ENCODE assay signal across 10 cellular contexts in the genomic region with DNA sequence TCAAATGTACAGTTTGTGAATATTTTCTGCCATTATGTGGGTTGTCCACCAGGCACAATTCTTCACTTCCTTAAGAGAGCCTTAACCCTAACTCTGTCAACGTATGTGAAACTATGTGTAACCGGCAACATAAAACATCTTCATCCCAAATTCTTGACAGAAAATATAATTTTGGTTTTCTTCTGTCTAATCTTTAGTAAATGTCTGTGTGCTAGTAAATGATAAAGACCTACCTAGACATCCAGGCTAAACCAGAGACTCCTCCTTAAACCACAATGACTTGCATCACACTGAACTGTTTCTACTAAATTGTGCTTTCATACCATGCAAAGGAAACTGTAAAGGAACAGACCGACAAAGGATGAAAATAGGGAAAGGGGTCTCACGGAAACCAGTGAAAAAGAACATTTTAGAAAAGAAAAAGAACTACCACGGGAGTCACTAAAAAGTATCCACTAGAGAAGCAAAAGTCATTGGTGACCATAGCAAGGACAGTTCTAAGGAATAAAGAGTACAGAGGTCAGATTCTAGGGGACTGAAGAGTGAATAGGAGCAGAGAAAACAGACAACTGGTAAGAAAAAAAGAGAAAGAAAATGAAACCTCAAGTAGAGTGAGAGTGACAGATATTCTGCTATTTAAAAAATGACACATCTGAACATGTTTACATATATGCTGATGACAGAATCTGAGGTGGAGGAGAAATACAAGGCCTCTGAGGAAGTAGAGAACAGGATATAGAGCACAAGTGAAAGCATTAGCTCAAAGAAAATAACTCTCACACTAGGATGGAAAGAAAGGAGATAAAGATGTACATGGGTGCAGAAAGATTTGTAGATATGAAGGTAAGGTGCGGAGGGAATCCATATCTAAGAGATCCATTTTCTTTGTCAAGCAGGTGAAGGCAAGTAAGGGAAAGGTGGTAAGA. TPM values are rescaled to one million over a fixed set of nuclear protein-coding genes. Genes with fewer than 3 reads are reported as not detected.
DNase-seq lines count a peak whose midpoint lies in the region; ATAC-seq and FAIRE-seq lines count a peak whose summit lies in the region.
"Had no signal": no experiment of that assay in that cellular context is flagged by ENCODE, and none has a peak within 500 bp of the region (broad histone marks: within the 10 kb centered on the region; RNA-seq: fewer than 3 reads in every experiment).

No MANE protein-coding gene starts in this region.

- DNase-seq in AG08395 (ENCODE audit: low spot score) (peak; percentile 20), HuH-7.5 (ENCODE audit: low spot score) (no peak), HTR-8/SVneo (ENCODE audit: insufficient read length, low spot score) (no peak), AG08396 (ENCODE audit: low spot score) (no peak), mucosa of gallbladder (ENCODE audit: low spot score) (no peak)
- no peak for DNase-seq in activated naive CD8-positive, alpha-beta T cell treated with anti-CD3 and anti-CD28 coated beads, Interleukin-2, amount 50 U/mL, for 24 hours
- DNase-seq: pancreas had no signal

- peaks cover 22% of the 10 kb centered on the region for H3K36me3 Mint-ChIP-seq in activated naive CD8-positive, alpha-beta T cell treated with anti-CD3 and anti-CD28 coated beads, Interleukin-2, amount 50 U/mL, for 24 hours (ENCODE audit: low read depth)

- no peak for FAIRE-seq in HTR-8/SVneo (lab: Jason Lieb, UNC)
- FAIRE-seq: G401.6, pancreas had no signal

- H3K27me3 Mint-ChIP-seq in activated naive CD8-positive, alpha-beta T cell treated with anti-CD3 and anti-CD28 coated beads, Interleukin-2, amount 50 U/mL, for 24 hours = no peaks in the 10 kb centered on the region

- H3K27ac Mint-ChIP-seq in activated naive CD8-positive, alpha-beta T cell treated with anti-CD3 and anti-CD28 coated beads, Interleukin-2, amount 50 U/mL, for 24 hours = peak overlapping the region; percentile 91

- ATAC-seq in GM19397 (IDR thresholded peaks at IDR 0.05; ENCODE audit: unreplicated experiment) (peak; percentile 89), HG03558 (IDR thresholded peaks at IDR 0.05; ENCODE audit: extremely low read depth, unreplicated experiment) (peak; percentile 63)
- ATAC-seq in activated naive CD8-positive, alpha-beta T cell treated with anti-CD3 and anti-CD28 coated beads, Interleukin-2, amount 50 U/mL, for 24 hours = peak; percentile 89

- peaks cover 40% of the 10 kb centered on the region for H3K4me1 Mint-ChIP-seq in activated naive CD8-positive, alpha-beta T cell treated with anti-CD3 and anti-CD28 coated beads, Interleukin-2, amount 50 U/mL, for 24 hours

- H3K4me3 Mint-ChIP-seq in activated naive CD8-positive, alpha-beta T cell treated with anti-CD3 and anti-CD28 coated beads, Interleukin-2, amount 50 U/mL, for 24 hours = peak overlapping the region; percentile 63

- H3K9me3 Mint-ChIP-seq in activated naive CD8-positive, alpha-beta T cell treated with anti-CD3 and anti-CD28 coated beads, Interleukin-2, amount 50 U/mL, for 24 hours = no peaks in the 10 kb centered on the region

RNA-seq across cellular contexts. Expression of a gene that starts 49.4 kb away (rescaled TPM):
- total RNA-seq in mucosa of gallbladder = 36.1 TPM
